In genomic region chr11:27039873-27040272, GRCh38 we compare ENCODE assay signal across 23 cellular contexts. TPM values are rescaled to one million over a fixed set of nuclear protein-coding genes. Genes with fewer than 3 reads are reported as not detected.
A peak's percentile ranks its signal among the peaks of the same experiment; 100 is the strongest.
DNase-seq lines count a peak whose midpoint lies in the region; ATAC-seq, FAIRE-seq and TF ChIP-seq lines count a peak whose summit lies in the region.
"Had no signal": no experiment of that assay in that cellular context is flagged by ENCODE, and none has a peak within 500 bp of the region (broad histone marks: within the 10 kb centered on the region; RNA-seq: fewer than 3 reads in every experiment).

No MANE protein-coding gene starts in this region.

- H3K4me3 ChIP-seq in brain microvascular endothelial cell (ENCODE audit: low read depth, low read length) (no peak overlapping the region), keratinocyte (ENCODE audit: control insufficient read depth in 2 of 3, extremely low read depth in 1 of 3, insufficient read depth in 2 of 3, low read depth in 1 of 3, low read length in 3 of 3) (peak overlapping the region in 1 of 3 experiments; percentile 24), thymus (ENCODE audit: low read length) (no peak overlapping the region)
- H3K4me3 ChIP-seq: ovary, uterus had no signal

- H3K27me3 ChIP-seq in brain microvascular endothelial cell (replicated peaks) (no peaks in the 10 kb centered on the region), keratinocyte (ENCODE audit: control insufficient read depth, extremely low read depth, insufficient read depth, low read length) (no peaks in the 10 kb centered on the region), thymus (ENCODE audit: control insufficient read depth, insufficient read depth) (no peaks in the 10 kb centered on the region)
- H3K27me3 ChIP-seq: ovary, uterus had no signal

- FAIRE-seq in keratinocyte (lab: Jason Lieb, UNC), result no peak
- FAIRE-seq: small intestine had no signal

- dilution Hi-C loops in keratinocyte (cut with MboI; ENCODE audit: extremely low pct_ligation_motif_present, low sequenced_read_pairs), result no loop called here

- no peaks in the 10 kb centered on the region for H3K4me1 Mint-ChIP-seq in natural killer cell treated with Interleukin-12 subunit alpha and Interleukin-12 subunit beta and Interleukin-15 and Interleukin-18, amount 100 ng/mL, for 72 hours (ENCODE audit: low read depth in 2 of 2)

- in situ Hi-C loops in brain microvascular endothelial cell (cut with HindIII; ENCODE audit: low pct_ligation_motif_present, low sequenced_read_pairs), result no loop called here

- H3K4me2 ChIP-seq in keratinocyte (ENCODE audit: control insufficient read depth, extremely low read depth, insufficient read depth, low read depth, low read length), result peak overlapping the region; percentile 55
- H3K4me2 ChIP-seq: KMS-11 had no signal

- H3K27ac ChIP-seq in brain microvascular endothelial cell, result no peak overlapping the region
- H3K27ac ChIP-seq in keratinocyte (ENCODE audit: control insufficient read depth, insufficient read depth, low read length), result peak overlapping the region; percentile 51
- peak overlapping the region; percentile 60 for H3K27ac ChIP-seq in thymus (ENCODE audit: low read depth)
- H3K27ac ChIP-seq: KMS-11, ovary, uterus had no signal

- H2AFZ ChIP-seq in keratinocyte (ENCODE audit: control insufficient read depth, low read length), result peak overlapping the region; percentile 73

- DNase-seq in HuH-7 (ENCODE audit: low spot score) (peak; percentile 61), brain microvascular endothelial cell (no peak), keratinocyte (ENCODE audit: low read depth, low spot score) (no peak), EL (no peak)
- no peak for DNase-seq in natural killer cell treated with Interleukin-12 subunit alpha and Interleukin-12 subunit beta and Interleukin-15 and Interleukin-18, amount 100 ng/mL, for 72 hours (ENCODE audit: low spot score)
- DNase-seq: activated naive CD4-positive, alpha-beta T cell treated with anti-CD3 and anti-CD28 coated beads, Interleukin-2, amount 50 U/mL, for 16 hours; CD4-positive, CD25-positive, alpha-beta regulatory T cell; NCI-H1694; NCI-H510A; ovary; small intestine; stimulated activated naive CD4-positive, alpha-beta T cell had no signal

- no peak for ATAC-seq in natural killer cell treated with Interleukin-12 subunit alpha and Interleukin-12 subunit beta and Interleukin-15 and Interleukin-18, amount 100 ng/mL, for 72 hours
- ATAC-seq in HG03520 (IDR thresholded peaks at IDR 0.05; ENCODE audit: unreplicated experiment), result no peak
- ATAC-seq: activated CD4-positive, CD25-positive, alpha-beta regulatory T cell treated with anti-CD3 and anti-CD28 coated beads, Interleukin-2, amount 50 U/mL, for 24 hours; HCT116 had no signal

- peaks cover 20% of the 10 kb centered on the region for H3K9me3 Mint-ChIP-seq in natural killer cell treated with Interleukin-12 subunit alpha and Interleukin-12 subunit beta and Interleukin-15 and Interleukin-18, amount 100 ng/mL, for 72 hours

- H3K36me3 ChIP-seq in brain microvascular endothelial cell (replicated peaks), result no peaks in the 10 kb centered on the region
- H3K36me3 ChIP-seq in keratinocyte (ENCODE audit: control insufficient read depth in 2 of 2, extremely low read depth in 1 of 2, insufficient read depth in 2 of 2, low read length in 2 of 2), result no peaks in the 10 kb centered on the region
- H3K36me3 ChIP-seq in thymus (ENCODE audit: control insufficient read depth, insufficient read depth), result no peaks in the 10 kb centered on the region
- H3K36me3 ChIP-seq: ovary, uterus had no signal

- H4K20me1 ChIP-seq in keratinocyte (ENCODE audit: control insufficient read depth, extremely low read depth, insufficient read depth, low read length), result no peaks in the 10 kb centered on the region

- no peak overlapping the region for H3K9ac ChIP-seq in keratinocyte (ENCODE audit: control insufficient read depth, extremely low read depth, insufficient read depth, low read length)
- H3K9ac ChIP-seq: KMS-11 had no signal

- no peaks in the 10 kb centered on the region for H3K36me3 Mint-ChIP-seq in natural killer cell treated with Interleukin-12 subunit alpha and Interleukin-12 subunit beta and Interleukin-15 and Interleukin-18, amount 100 ng/mL, for 72 hours
- H3K36me3 Mint-ChIP-seq: CD4-positive, CD25-positive, alpha-beta regulatory T cell had no signal

- no peaks in the 10 kb centered on the region for H3K9me1 ChIP-seq in keratinocyte (ENCODE audit: control insufficient read depth, extremely low read depth, insufficient read depth, low read length)

- H3K27ac Mint-ChIP-seq in natural killer cell treated with Interleukin-12 subunit alpha and Interleukin-12 subunit beta and Interleukin-15 and Interleukin-18, amount 100 ng/mL, for 72 hours, result no peak overlapping the region
- H3K27ac Mint-ChIP-seq: CD4-positive, CD25-positive, alpha-beta regulatory T cell had no signal

- H3K9me3 ChIP-seq in keratinocyte (ENCODE audit: control insufficient read depth, low read depth, low read length) (no peaks in the 10 kb centered on the region), thymus (ENCODE audit: control insufficient read depth) (no peaks in the 10 kb centered on the region)
- H3K9me3 ChIP-seq: ovary, uterus had no signal

- no peaks in the 10 kb centered on the region for H3K79me2 ChIP-seq in keratinocyte (ENCODE audit: control insufficient read depth, insufficient read depth, low read length)

- no peak overlapping the region for H3K4me3 Mint-ChIP-seq in natural killer cell treated with Interleukin-12 subunit alpha and Interleukin-12 subunit beta and Interleukin-15 and Interleukin-18, amount 100 ng/mL, for 72 hours
- H3K4me3 Mint-ChIP-seq: CD4-positive, CD25-positive, alpha-beta regulatory T cell had no signal

- TF ChIP-seq CTCF in brain microvascular endothelial cell (IDR thresholded peaks at IDR 0.05; ENCODE audit: low read depth, low read length, missing control alignments) (peak; percentile 25), keratinocyte (optimal IDR thresholded peaks at IDR 0.05 in 1 of 3, IDR thresholded peaks at IDR 0.05 in 1 of 3, conservative IDR thresholded peaks at IDR 0.05 in 1 of 3; ENCODE audit: extremely low read depth in 1 of 3, insufficient read depth in 2 of 3, low read length in 3 of 3) (peak; percentile 14 to 41 (median 27))

- WGBS in thymus, result 83% methylated on average over 3 of the region's 3 CpGs

- no peaks in the 10 kb centered on the region for H3K27me3 Mint-ChIP-seq in natural killer cell treated with Interleukin-12 subunit alpha and Interleukin-12 subunit beta and Interleukin-15 and Interleukin-18, amount 100 ng/mL, for 72 hours
- H3K27me3 Mint-ChIP-seq: CD4-positive, CD25-positive, alpha-beta regulatory T cell had no signal

- H3K4me1 ChIP-seq in keratinocyte (ENCODE audit: control insufficient read depth, extremely low read depth, insufficient read depth, low read length), result peaks cover 17% of the 10 kb centered on the region
- H3K4me1 ChIP-seq in thymus (ENCODE audit: control insufficient read depth, insufficient read depth, low read length), result no peaks in the 10 kb centered on the region
- H3K4me1 ChIP-seq: uterus had no signal

RNA-seq across cellular contexts. Expression of gene BBOX1, which starts 0.7 kb away (rescaled TPM):
- polyA plus RNA-seq in keratinocyte, result 0.58 to 3.6 TPM (median 2.4 TPM) in 3 replicates
- polyA plus RNA-seq in keratinocyte (2011; ENCODE audit: low read depth), result 13.3 TPM
- polyA plus RNA-seq in keratinocyte (2011; cell fraction: cytosol; rRNA removed), result 1.5 and 3.1 TPM in 2 replicates
- polyA plus RNA-seq in keratinocyte (2011; cell fraction: nucleus; rRNA removed), result 1.1 and 1.6 TPM in 2 replicates
- polyA plus RNA-seq in keratinocyte (2012; ENCODE audit: low replicate concordance), result 0.92 and 19.2 TPM in 2 replicates
- polyA minus RNA-seq in keratinocyte, result 2.1 to 2.5 TPM in 2 of 3 replicates, not detected in the other
- polyA minus RNA-seq in keratinocyte (2011; cell fraction: cytosol; rRNA and poly(A)+ RNA removed), result not detected
- 1.2 and 2.1 TPM in 2 replicates for polyA minus RNA-seq in keratinocyte (2011; cell fraction: nucleus; rRNA and poly(A)+ RNA removed)
- 8.5 TPM for polyA plus RNA-seq in thymus
- total RNA-seq in natural killer cell treated with Interleukin-12 subunit alpha and Interleukin-12 subunit beta and Interleukin-15 and Interleukin-18, amount 100 ng/mL, for 72 hours, result not detected
- total RNA-seq: CD4-positive, CD25-positive, alpha-beta regulatory T cell; Daoy; glomerular endothelial cell; mononuclear cell; T-helper 1 cell treated with Interleukin-12 subunit alpha and Interleukin-12 subunit beta and Interleukin-4 antibody, amounts not matched to agents 30 ng/mL and 1 ng/mL, for 36 hours had no signal
- polyA plus RNA-seq: CD4-positive, CD25-positive, alpha-beta regulatory T cell; small intestine had no signal

RNA-seq across cellular contexts. Expression of gene FIBIN, which starts 46.0 kb away (rescaled TPM):
- polyA plus RNA-seq in keratinocyte, result 0.08 to 0.30 TPM (median 0.18 TPM) in 3 replicates
- 0.27 TPM for polyA plus RNA-seq in keratinocyte (2011; ENCODE audit: low read depth)
- 0.14 and 0.21 TPM in 2 replicates for polyA plus RNA-seq in keratinocyte (2011; cell fraction: cytosol; rRNA removed)
- 0.13 and 0.19 TPM in 2 replicates for polyA plus RNA-seq in keratinocyte (2011; cell fraction: nucleus; rRNA removed)
- 0.16 and 0.71 TPM in 2 replicates for polyA plus RNA-seq in keratinocyte (2012; ENCODE audit: low replicate concordance)
- polyA minus RNA-seq in keratinocyte, result not detected in 3 replicates
- polyA minus RNA-seq in keratinocyte (2011; cell fraction: cytosol; rRNA and poly(A)+ RNA removed), result not detected
- not detected in 2 replicates for polyA minus RNA-seq in keratinocyte (2011; cell fraction: nucleus; rRNA and poly(A)+ RNA removed)
- polyA plus RNA-seq in thymus, result 9.6 TPM
- not detected for total RNA-seq in natural killer cell treated with Interleukin-12 subunit alpha and Interleukin-12 subunit beta and Interleukin-15 and Interleukin-18, amount 100 ng/mL, for 72 hours
- total RNA-seq: CD4-positive, CD25-positive, alpha-beta regulatory T cell; glomerular endothelial cell; RPMI7951; T-helper 1 cell treated with Interleukin-12 subunit alpha and Interleukin-12 subunit beta and Interleukin-4 antibody, amounts not matched to agents 30 ng/mL and 1 ng/mL, for 36 hours had no signal
- polyA plus RNA-seq: CD4-positive, CD25-positive, alpha-beta regulatory T cell had no signal
